In genomic region chr2:2060431-2060830, GRCh38 we compare ENCODE assay signal across 31 cellular contexts.
"Had no signal": no experiment of that assay in that cellular context is flagged by ENCODE, and none has a peak within 500 bp of the region (broad histone marks: within the 10 kb centered on the region; RNA-seq: fewer than 3 reads in every experiment).

No MANE protein-coding gene starts in this region.

- H3K27me3 ChIP-seq: ascending aorta, cardiac muscle cell had no signal

- DNase-seq: activated B cell treated with CpG ODN at 0.5 μM for 24 hours; activated CD4-positive, alpha-beta memory T cell treated with anti-CD3 and anti-CD28 coated beads for 36 hours; activated CD4-positive, alpha-beta T cell treated with anti-CD3 and anti-CD28 coated beads for 4 hours; activated CD4-positive, alpha-beta T cell treated with anti-CD3 and anti-CD28 coated beads, Interleukin-2, amount 50 U/mL, for 1 hour; activated CD4-positive, alpha-beta T cell treated with anti-CD3 and anti-CD28 coated beads, Interleukin-2, amount 50 U/mL, for 4 hours; activated CD4-positive, CD25-positive, alpha-beta regulatory T cell treated with anti-CD3 and anti-CD28 coated beads, Interleukin-2, amount 50 U/mL, for 72 hours; activated CD8-positive, alpha-beta memory T cell treated with anti-CD3 and anti-CD28 coated beads, Interleukin-2, amount 50 U/mL, for 4 hours; activated CD8-positive, alpha-beta T cell treated with anti-CD3 and anti-CD28 coated beads for 36 hours; activated effector memory CD4-positive, alpha-beta T cell treated with anti-CD3 and anti-CD28 coated beads, Interleukin-2, amount 50 U/mL, for 16 hours; activated gamma-delta T cell treated with Interleukin-2 at 50 U/mL for 16 hours; activated naive CD4-positive, alpha-beta T cell; activated naive CD4-positive, alpha-beta T cell treated with anti-CD3 and anti-CD28 coated beads for 36 hours; activated naive CD8-positive, alpha-beta T cell treated with anti-CD3 and anti-CD28 coated beads, Interleukin-2, amount 10 ng/mL, durations not matched to agents 7 days and 5 days; activated naive CD8-positive, alpha-beta T cell treated with anti-CD3 and anti-CD28 coated beads, Interleukin-2, amount 50 U/mL, for 24 hours; activated T-cell treated with anti-CD3 and anti-CD28 coated beads for 4 hours; activated T-cell treated with anti-CD3 and anti-CD28 coated beads, Interleukin-2, amount 50 U/mL, for 1 hour; activated T-cell treated with anti-CD3 and anti-CD28 coated beads, Interleukin-2, amount 50 U/mL, for 4 hours; activated T-cell treated with anti-CD3 and anti-CD28 coated beads, Interleukin-2, amount 50 U/mL, for 72 hours; amygdala; anterior cingulate cortex; caudate nucleus; cerebellar nuclear complex; T-helper 1 cell; T-helper 2 cell; T-helper 9 cell had no signal

- H3K4me1 ChIP-seq: ascending aorta had no signal

- H3K4me3 ChIP-seq: ascending aorta, cardiac muscle cell had no signal

- H3K9me3 ChIP-seq: ascending aorta had no signal

- FAIRE-seq: bronchial epithelial cell, TTC549 had no signal

- H3K27ac ChIP-seq: ascending aorta, cardiac muscle cell, VCaP had no signal

- H3K36me3 ChIP-seq: ascending aorta, cardiac muscle cell had no signal

- ATAC-seq: activated CD8-positive, alpha-beta T cell treated with anti-CD3 and anti-CD28 coated beads for 36 hours; activated naive CD8-positive, alpha-beta T cell treated with anti-CD3 and anti-CD28 coated beads, Interleukin-2, amount 50 U/mL, for 24 hours; activated T-cell treated with anti-CD3 and anti-CD28 coated beads, Interleukin-2, amount 50 U/mL, for 4 hours; activated T-cell treated with anti-CD3 and anti-CD28 coated beads, Interleukin-2, amount 50 U/mL, for 72 hours; activated T-helper 17 cell treated with anti-CD3 and anti-CD28 coated beads, Interleukin-2, amount 50 U/mL, for 72 hours had no signal
